In the genomic region with DNA sequence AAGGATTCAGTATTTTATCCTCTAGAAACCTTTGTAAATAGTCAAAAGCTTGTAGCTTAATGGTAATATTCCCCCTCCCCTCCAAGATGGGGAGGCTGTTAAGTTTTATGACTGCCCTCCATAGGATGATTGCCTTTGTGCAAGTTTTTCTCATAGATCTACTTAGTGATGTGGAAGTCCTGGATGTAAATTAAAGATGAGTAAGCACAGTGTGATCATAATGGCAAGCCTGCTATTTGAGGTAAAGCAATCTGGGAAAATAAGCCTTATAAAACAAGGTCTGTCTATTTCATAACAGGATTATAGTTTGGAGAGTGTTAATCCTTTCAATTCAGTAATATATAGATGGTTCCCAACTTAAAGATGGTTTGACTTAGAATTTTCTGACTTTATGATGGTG, we compare ENCODE assay signal across 1 cellular context.
TF ChIP-seq lines count a peak whose summit lies in the region.

No MANE protein-coding gene starts in this region.

TF ChIP-seq in IMR-90, 13 proteins besides CTCF, POLR2A, EP300 and RAD21 (continued from another document):
- TF ChIP-seq MXI1 (IDR thresholded peaks at IDR 0.05; ENCODE audit: borderline replicate concordance, low read depth, low read length) (no peak), FOS (IDR thresholded peaks at IDR 0.05; ENCODE audit: low read depth, low read length) (no peak), ELK1 (IDR thresholded peaks at IDR 0.05; ENCODE audit: borderline replicate concordance, low read depth, low read length) (no peak), CEBPB (IDR thresholded peaks at IDR 0.05; ENCODE audit: low read depth, low read length) (no peak), RFX5 (IDR thresholded peaks at IDR 0.05; ENCODE audit: low read depth, low read length) (no peak), SMC3 (IDR thresholded peaks at IDR 0.05; ENCODE audit: low read depth, low read length) (no peak), BHLHE40 (IDR thresholded peaks at IDR 0.05; ENCODE audit: low read depth, low read length) (no peak), RCOR1 (IDR thresholded peaks at IDR 0.05; ENCODE audit: insufficient replicate concordance, low read length) (no peak), CHD1 (IDR thresholded peaks at IDR 0.05; ENCODE audit: low read depth, low read length) (no peak), NFE2L2 (IDR thresholded peaks at IDR 0.05; ENCODE audit: low read depth, low read length) (no peak), MAZ (IDR thresholded peaks at IDR 0.05; ENCODE audit: borderline replicate concordance, low read depth, low read length) (no peak)
- TF ChIP-seq, protein P1, sequence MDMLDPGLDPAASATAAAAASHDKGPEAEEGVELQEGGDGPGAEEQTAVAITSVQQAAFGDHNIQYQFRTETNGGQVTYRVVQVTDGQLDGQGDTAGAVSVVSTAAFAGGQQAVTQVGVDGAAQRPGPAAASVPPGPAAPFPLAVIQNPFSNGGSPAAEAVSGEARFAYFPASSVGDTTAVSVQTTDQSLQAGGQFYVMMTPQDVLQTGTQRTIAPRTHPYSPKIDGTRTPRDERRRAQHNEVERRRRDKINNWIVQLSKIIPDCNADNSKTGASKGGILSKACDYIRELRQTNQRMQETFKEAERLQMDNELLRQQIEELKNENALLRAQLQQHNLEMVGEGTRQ (IDR thresholded peaks at IDR 0.05; ENCODE audit: low read depth, low read length): no peak
